In genomic region chr7:104923010-104923421, GRCh38 we compare ENCODE assay signal across 1 cellular context.
A peak's percentile ranks its signal among the peaks of the same experiment; 100 is the strongest.
TF ChIP-seq lines count a peak whose summit lies in the region.

No MANE protein-coding gene starts in this region.

TF ChIP-seq in GM12878, 131 proteins besides CTCF, POLR2A, EP300 and RAD21 (continued from another document):
- TF ChIP-seq NRF1 (conservative IDR thresholded peaks at IDR 0.05; ENCODE audit: low read depth, low read length) (no peak), CBFB (IDR thresholded peaks at IDR 0.05; ENCODE audit: low read depth) (0 out of 2 replicates have a peak, but pooled peaks have one; percentile 25), YY1 (IDR thresholded peaks at IDR 0.05; ENCODE audit: low read depth, low read length) (peak; percentile 55; the same call in 1 of the 2 replicates), HSF1 (IDR thresholded peaks at IDR 0.05; ENCODE audit: low read depth, low read length) (no peak), ZBTB11 (CRISPR knock-in tag; IDR thresholded peaks at IDR 0.05) (no peak), ATF7 (IDR thresholded peaks at IDR 0.05; ENCODE audit: low read depth) (peak; percentile 57), SREBF1 (IDR thresholded peaks at IDR 0.05; ENCODE audit: low read length) (no peak), IKZF2 (IDR thresholded peaks at IDR 0.05) (peak in 1 of 2 experiments; percentile 27; a peak in 1 of 4 replicates), ZNF24 (IDR thresholded peaks at IDR 0.05) (0 out of 2 replicates have a peak, but pooled peaks have one; percentile 36), E2F8 (IDR thresholded peaks at IDR 0.05; ENCODE audit: low read depth, partially characterized antibody) (no peak), ZNF622 (IDR thresholded peaks at IDR 0.05) (no peak), MLLT1 (IDR thresholded peaks at IDR 0.05) (peak; percentile 52; the same call in 1 of the 2 replicates), SMARCA5 (IDR thresholded peaks at IDR 0.05) (peak; percentile 84; the same call in 1 of the 2 replicates), CUX1 (IDR thresholded peaks at IDR 0.05; ENCODE audit: insufficient replicate concordance, low read depth, low read length) (no peak), MEF2B (IDR thresholded peaks at IDR 0.05; ENCODE audit: partially characterized antibody, poor library complexity, severe bottlenecking) (no peak), SPI1 (IDR thresholded peaks at IDR 0.05; ENCODE audit: borderline replicate concordance, insufficient read depth, low read depth, low read length) (no peak), SUZ12 (IDR thresholded peaks at IDR 0.05; ENCODE audit: unreplicated experiment) (no peak), SIN3A (IDR thresholded peaks at IDR 0.05; ENCODE audit: low read depth, low read length) (no peak), EZH2 (IDR thresholded peaks at IDR 0.05; ENCODE audit: borderline replicate concordance, control insufficient read depth, low read depth, low read length) (no peak), NKRF (conservative IDR thresholded peaks at IDR 0.05) (peak; percentile 48; the same call in 1 of the 2 replicates), ZNF207 (IDR thresholded peaks at IDR 0.05; ENCODE audit: borderline replicate concordance) (no peak), FOS (IDR thresholded peaks at IDR 0.05; ENCODE audit: borderline replicate concordance, extremely low read depth, insufficient read length) (no peak), RAD51 (IDR thresholded peaks at IDR 0.05) (no peak), TCF3 (IDR thresholded peaks at IDR 0.05; ENCODE audit: borderline replicate concordance, insufficient read depth, low read depth, low read length) (no peak), PBX3 (IDR thresholded peaks at IDR 0.05; ENCODE audit: insufficient replicate concordance, low read depth, low read length) (no peak), BHLHE40 (IDR thresholded peaks at IDR 0.05; ENCODE audit: borderline replicate concordance in 1 of 2, low read depth in 2 of 2, low read length in 1 of 2) (peak; percentile 23 to 44; a peak in 1 of 4 replicates), SMAD5 (IDR thresholded peaks at IDR 0.05; ENCODE audit: low read depth) (no peak), CHD1 (IDR thresholded peaks at IDR 0.05; ENCODE audit: low read depth, low read length) (no peak), MTA3 (IDR thresholded peaks at IDR 0.05; ENCODE audit: borderline replicate concordance, low read length) (no peak), SMC3 (IDR thresholded peaks at IDR 0.05; ENCODE audit: borderline replicate concordance, low read length) (peak; percentile 94), E2F4 (IDR thresholded peaks at IDR 0.05; ENCODE audit: low read depth, low read length) (no peak), YBX1 (IDR thresholded peaks at IDR 0.05) (no peak), HCFC1 (IDR thresholded peaks at IDR 0.05; ENCODE audit: low read length) (no peak), IRF5 (IDR thresholded peaks at IDR 0.05; ENCODE audit: borderline replicate concordance) (no peak)
